9 cellular contexts compared by ENCODE assay signal in the genomic region with DNA sequence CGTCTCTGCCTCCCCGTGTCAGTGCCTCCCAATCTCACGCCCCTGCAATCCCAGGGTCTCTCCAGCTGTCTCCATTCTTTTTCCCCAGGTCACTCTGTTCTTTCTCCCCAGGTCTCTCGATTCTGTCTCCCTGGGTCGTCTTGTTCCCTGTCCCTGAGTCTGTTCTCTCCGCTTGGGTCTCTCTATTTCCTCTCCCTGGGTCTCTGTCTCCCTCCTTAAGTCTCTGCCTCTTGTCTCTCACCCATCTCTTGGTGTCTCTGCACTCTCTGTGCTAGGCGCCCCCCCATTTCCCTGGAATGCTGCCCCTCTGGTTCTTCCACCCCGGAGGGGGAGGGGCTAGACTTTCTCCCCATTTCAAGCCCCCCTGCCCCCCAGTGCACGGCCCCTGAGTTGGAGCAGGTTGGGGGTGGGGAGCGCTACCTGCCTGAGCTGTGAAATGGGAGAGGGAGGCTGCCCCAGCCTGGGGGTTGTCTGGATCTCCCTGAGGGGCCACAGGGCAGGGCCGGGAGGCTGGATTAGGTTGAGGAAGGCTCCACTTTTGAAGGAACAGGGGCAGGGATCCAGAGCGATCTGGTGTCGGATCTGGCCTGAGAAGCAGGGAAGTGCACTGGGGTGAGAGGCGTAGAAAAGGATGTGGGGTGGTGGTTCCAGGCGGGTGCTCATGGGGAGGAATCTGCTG. TPM values are rescaled to one million over a fixed set of nuclear protein-coding genes. Genes with fewer than 3 reads are reported as not detected.
DNase-seq lines count a peak whose midpoint lies in the region; ATAC-seq, FAIRE-seq and TF ChIP-seq lines count a peak whose summit lies in the region.
"Had no signal": no experiment of that assay in that cellular context is flagged by ENCODE, and none has a peak within 500 bp of the region (broad histone marks: within the 10 kb centered on the region; RNA-seq: fewer than 3 reads in every experiment).

No MANE protein-coding gene starts in this region.

- H3K4me2 ChIP-seq in A549: peak overlapping the region; percentile 91

- FAIRE-seq in A549 (lab: Jason Lieb, UNC): no peak
- FAIRE-seq: endometrium had no signal

- POLR2A ChIA-PET in A549 (lab: Yijun Ruan, JAX): no interaction called here

- H3K9me3 ChIP-seq in A549: no peaks in the 10 kb centered on the region

- H3K4me3 ChIP-seq in A549 (peak overlapping the region; percentile 65), HL-60 (replicated peaks; ENCODE audit: insufficient read depth, low read length) (peak overlapping the region; percentile 31)

- no peak for TF ChIP-seq CTCF in A549 (IDR thresholded peaks at IDR 0.05)
- TF ChIP-seq CTCF in HL-60 (IDR thresholded peaks at IDR 0.05; ENCODE audit: insufficient read depth, low read length): no peak
- TF ChIP-seq CTCF in mesothelial cell of epicardium (IDR thresholded peaks at IDR 0.05; ENCODE audit: unreplicated experiment): no peak

- ATAC-seq in A549 (peak in 1 of 2 experiments; percentile 6; a peak in 3 of 6 replicates), GM21526 (IDR thresholded peaks at IDR 0.05; ENCODE audit: low FRiP score, unreplicated experiment) (no peak), GM19467 (IDR thresholded peaks at IDR 0.05; ENCODE audit: unreplicated experiment) (no peak), HG02798 (IDR thresholded peaks at IDR 0.05; ENCODE audit: poor library complexity, unreplicated experiment) (no peak)
- no peak for ATAC-seq in central memory CD8-positive, alpha-beta T cell (replicated peaks; ENCODE audit: extremely low read depth, poor library complexity, severe bottlenecking)

- H3K9me3 Mint-ChIP-seq in central memory CD8-positive, alpha-beta T cell: no peaks in the 10 kb centered on the region
- H3K9me3 Mint-ChIP-seq in mesothelial cell of epicardium: no peaks in the 10 kb centered on the region

- peak overlapping the region; percentile 59 for H3K27ac Mint-ChIP-seq in central memory CD8-positive, alpha-beta T cell (ENCODE audit: low read depth)
- H3K27ac Mint-ChIP-seq in mesothelial cell of epicardium: peak overlapping the region; percentile 99

- DNase-seq in A549 (ENCODE audit: low read depth in 1 of 2, low spot score in 1 of 2) (no peak), HL-60 (ENCODE audit: low read depth in 1 of 2, low spot score in 1 of 2) (no peak), mesothelial cell of epicardium (ENCODE audit: low spot score in 2 of 2, unreplicated experiment in 2 of 2) (peak in 1 of 2 experiments; percentile 72), ecto neural progenitor cell (ENCODE audit: low spot score) (no peak)
- DNase-seq in central memory CD8-positive, alpha-beta T cell (ENCODE audit: low spot score in 2 of 2): no peak

- CTCF ChIA-PET in A549 (lab: Yijun Ruan, JAX): interaction anchor here (0.8 kb wide), 1 partner anchor 403 kb away, joined by 3 read pairs; no protein-coding TSS in a partner anchor

- H3K27me3 Mint-ChIP-seq in central memory CD8-positive, alpha-beta T cell: peaks cover 60% of the 10 kb centered on the region
- no peaks in the 10 kb centered on the region for H3K27me3 Mint-ChIP-seq in mesothelial cell of epicardium (ENCODE audit: low read depth)

- 29% methylated on average over 11 of the region's 15 CpGs for WGBS in A549 (ENCODE audit: missing lambda C conversion rate)

- peaks cover 26% of the 10 kb centered on the region for H3K27me3 ChIP-seq in HL-60 (ENCODE audit: insufficient read depth, poor library complexity, severe bottlenecking)

- no peak for TF ChIP-seq EP300 in A549 (IDR thresholded peaks at IDR 0.05)

- no peak for TF ChIP-seq POLR2A in A549 (IDR thresholded peaks at IDR 0.05; ENCODE audit: low read length)

- H3K27ac ChIP-seq in A549 (peak overlapping the region; percentile 83 to 100), HL-60 (replicated peaks) (no peak overlapping the region)

- H3K4me1 Mint-ChIP-seq in central memory CD8-positive, alpha-beta T cell: peaks cover 23% of the 10 kb centered on the region
- H3K4me1 Mint-ChIP-seq in mesothelial cell of epicardium: peaks cover 68% of the 10 kb centered on the region

- peaks cover 3% of the 10 kb centered on the region for H3K36me3 Mint-ChIP-seq in central memory CD8-positive, alpha-beta T cell (ENCODE audit: insufficient read depth)
- no peaks in the 10 kb centered on the region for H3K36me3 Mint-ChIP-seq in mesothelial cell of epicardium

- H3K4me1 ChIP-seq in A549: peaks cover 38% of the 10 kb centered on the region

- H3K4me3 Mint-ChIP-seq in central memory CD8-positive, alpha-beta T cell: peak overlapping the region; percentile 91
- peak overlapping the region; percentile 95 for H3K4me3 Mint-ChIP-seq in mesothelial cell of epicardium

- no peak for TF ChIP-seq RAD21 in A549 (conservative IDR thresholded peaks at IDR 0.05 in 1 of 2, IDR thresholded peaks at IDR 0.05 in 1 of 2)

TF ChIP-seq in A549, 52 proteins besides CTCF, POLR2A, EP300 and RAD21:
- no peak for TF ChIP-seq NR3C1 (IDR thresholded peaks at IDR 0.05)
- TF ChIP-seq CHD4 (IDR thresholded peaks at IDR 0.05; ENCODE audit: borderline replicate concordance): no peak
- no peak for TF ChIP-seq CEBPB (IDR thresholded peaks at IDR 0.05)

RNA-seq across cellular contexts. Expression of gene PTPRF, which starts 1.4 kb away (rescaled TPM):
- polyA plus RNA-seq in A549 (2011; rRNA removed) (96.5 and 111 TPM in 2 replicates), A549 (2017; fragmentation: RNase III; extraction: RNeasy Plus Mini Kit Qiagen cat#74134 plus additional on column Dnase treatment) (68.3 to 75.4 TPM (median 68.5 TPM) in 3 replicates)
- 84.0 and 107 TPM in 2 replicates for polyA plus RNA-seq in A549 (2012; cell fraction: cytosol; rRNA removed)
- polyA plus RNA-seq in A549 (2012; cell fraction: nucleus; rRNA removed): 211 and 261 TPM in 2 replicates
- 308 and 310 TPM in 2 replicates for polyA minus RNA-seq in A549 (2011; rRNA and poly(A)+ RNA removed)
- 464 to 475 TPM (median 471 TPM) in 3 replicates for total RNA-seq in mesothelial cell of epicardium
